In the genomic region with DNA sequence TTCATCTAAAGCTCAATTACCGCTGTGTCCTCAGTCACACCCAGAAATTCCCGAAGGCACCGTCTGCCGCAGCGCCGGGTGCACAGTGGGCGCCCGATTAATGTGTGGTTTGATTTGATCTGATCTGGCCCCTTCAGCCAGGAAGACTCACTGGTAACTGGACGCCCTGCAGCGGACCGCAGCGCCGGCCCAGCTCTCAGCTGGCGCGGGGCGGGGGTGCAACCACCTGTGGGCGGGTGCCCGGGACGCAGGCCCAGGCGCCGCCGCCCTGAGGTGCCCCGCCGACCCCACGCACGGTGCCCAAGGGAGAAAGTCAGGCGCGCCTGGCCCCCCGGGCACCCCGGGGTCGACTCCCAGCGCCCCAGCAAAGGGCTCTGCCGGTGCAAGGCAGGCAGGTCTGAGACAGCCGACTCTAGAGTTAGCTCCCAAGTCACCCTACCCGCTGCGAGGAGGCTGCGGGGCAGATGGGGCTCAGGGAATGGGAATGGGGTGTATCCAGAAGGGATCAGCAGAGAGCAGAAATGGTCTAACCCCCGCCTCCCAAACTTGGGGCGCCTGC, we compare ENCODE assay signal across 8 cellular contexts. TPM values are rescaled to one million over a fixed set of nuclear protein-coding genes. Genes with fewer than 3 reads are reported as not detected.
DNase-seq lines count a peak whose midpoint lies in the region; ATAC-seq, FAIRE-seq and TF ChIP-seq lines count a peak whose summit lies in the region.

No MANE protein-coding gene starts in this region.

- 16 to 28% (median 22%) methylated on average over 19 to 39 of the region's 39 CpGs for WGBS in heart left ventricle, 4 donors

- H3K36me3 ChIP-seq in HUES48 (ENCODE audit: control insufficient read depth, insufficient read depth, low read length), result no peaks in the 10 kb centered on the region
- no peaks in the 10 kb centered on the region for H3K36me3 ChIP-seq in WERI-Rb-1
- H3K36me3 ChIP-seq in heart left ventricle, result no peaks in the 10 kb centered on the region

- 0 out of 2 replicates have a peak, but pooled peaks have one; percentile 0 for TF ChIP-seq CTCF in WERI-Rb-1 (IDR thresholded peaks at IDR 0.05; ENCODE audit: low read depth, low read length)
- no peak for TF ChIP-seq CTCF in heart left ventricle (IDR thresholded peaks at IDR 0.05)
- no peak for TF ChIP-seq CTCF in retinal pigment epithelial cell (conservative IDR thresholded peaks at IDR 0.05; ENCODE audit: low read depth, low read length)

- intact Hi-C loops in heart left ventricle (cut with DNase I), result loop anchor here in 3 of 10 donors (5.0 kb wide), 3 partner anchors 52 to 227 kb away; no protein-coding TSS in a partner anchor

- H3K27ac ChIP-seq in HUES48 (ENCODE audit: low read depth, low read length), result peak overlapping the region; percentile 96
- H3K27ac ChIP-seq in WERI-Rb-1, result peak overlapping the region; percentile 69
- H3K27ac ChIP-seq in heart left ventricle, result peak overlapping the region in 7 of 12 donors; percentile 1 to 57 (median 48)

- peak; percentile 77 for DNase-seq in WERI-Rb-1
- DNase-seq in heart left ventricle, result no peak
- no peak for DNase-seq in retinal pigment epithelial cell (ENCODE audit: low read depth)
- DNase-seq in NOMO-1 treated with dmso at 0.1 percent for 144 hours (lab: John Stamatoyannopoulos, UW; ENCODE audit: unreplicated experiment), result no peak
- no peak for DNase-seq in H54 (ENCODE audit: insufficient read length, low spot score)
- DNase-seq in RPMI8226, result no peak

- peaks cover 9% of the 10 kb centered on the region; the same call in 1 of the 2 replicates for H3K27me3 ChIP-seq in HUES48 (ENCODE audit: control insufficient read depth, insufficient read depth, low read length)
- no peaks in the 10 kb centered on the region for H3K27me3 ChIP-seq in WERI-Rb-1 (ENCODE audit: insufficient read depth, low read depth, severe bottlenecking)
- H3K27me3 ChIP-seq in heart left ventricle, result peaks cover 0 to 51% (median 17%) of the 10 kb centered on the region in 9 donors

- H3K9me3 ChIP-seq in HUES48 (ENCODE audit: control insufficient read depth, insufficient read depth, low read length) (no peaks in the 10 kb centered on the region), WERI-Rb-1 (ENCODE audit: severe bottlenecking) (no peaks in the 10 kb centered on the region), heart left ventricle (no peaks in the 10 kb centered on the region)

- H3K9ac ChIP-seq in HUES48 (ENCODE audit: low read depth, low read length), result peak overlapping the region; percentile 65

- ATAC-seq in heart left ventricle (no peak), HG03469 (IDR thresholded peaks at IDR 0.05; ENCODE audit: unreplicated experiment) (no peak)

- H3K4me3 ChIP-seq in HUES48 (ENCODE audit: low read depth, low read length), result peak overlapping the region; percentile 83
- H3K4me3 ChIP-seq in WERI-Rb-1 (ENCODE audit: low read depth, low read length), result peak overlapping the region; percentile 60
- H3K4me3 ChIP-seq in heart left ventricle, result peak overlapping the region in 11 of 12 donors; percentile 29 to 63 (median 50)
- peak overlapping the region; percentile 55 for H3K4me3 ChIP-seq in retinal pigment epithelial cell (ENCODE audit: low read length)

- H3K4me1 ChIP-seq in HUES48 (ENCODE audit: control insufficient read depth, insufficient read depth, low read length) (peaks cover 45% of the 10 kb centered on the region), heart left ventricle (peaks cover 0 to 41% (median 15%) of the 10 kb centered on the region in 12 donors)

- TF ChIP-seq POLR2A in heart left ventricle (IDR thresholded peaks at IDR 0.05) (no peak), H54 (IDR thresholded peaks at IDR 0.05; ENCODE audit: low read depth, low read length) (no peak)

- no peak for FAIRE-seq in H54 (lab: Jason Lieb, UNC)

RNA-seq across cellular contexts. Expression of a gene that starts 1.7 kb away (rescaled TPM):
- 10 to 100 TPM in 5 of 9 donors, 1 to 10 TPM in 4; 3.8 to 16.5 (median 10.1) TPM for total RNA-seq in heart left ventricle
- polyA plus RNA-seq in heart left ventricle, result 1 to 10 TPM in 1 of 2 donors, under 1 TPM in 1; 0.71 to 3.4 TPM
